1 cellular context compared by ENCODE assay signal in the genomic region with DNA sequence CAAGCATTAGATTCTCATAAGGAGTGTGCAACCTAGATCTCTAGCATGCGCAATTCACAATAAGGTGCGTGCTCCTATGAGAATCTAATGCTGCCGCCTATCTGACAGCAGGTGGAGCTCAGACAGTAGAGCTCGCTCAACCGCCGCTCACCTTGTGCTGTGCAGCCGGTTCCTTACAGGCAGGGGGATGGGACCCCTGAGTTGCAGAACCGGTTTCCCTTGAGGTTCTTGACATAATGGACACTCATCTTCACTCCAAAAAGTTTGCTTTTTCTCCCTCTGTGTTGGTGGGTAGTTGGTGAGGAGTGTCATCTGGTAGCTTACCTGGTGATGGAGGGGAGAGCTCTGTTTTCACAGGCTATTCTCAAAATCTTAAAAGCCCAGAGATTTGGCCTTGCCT.
TF ChIP-seq lines count a peak whose summit lies in the region.

No MANE protein-coding gene starts in this region.

TF ChIP-seq in GM23338, 12 proteins besides CTCF, POLR2A, EP300 and RAD21 (continued from another document):
- TF ChIP-seq, protein P1, sequence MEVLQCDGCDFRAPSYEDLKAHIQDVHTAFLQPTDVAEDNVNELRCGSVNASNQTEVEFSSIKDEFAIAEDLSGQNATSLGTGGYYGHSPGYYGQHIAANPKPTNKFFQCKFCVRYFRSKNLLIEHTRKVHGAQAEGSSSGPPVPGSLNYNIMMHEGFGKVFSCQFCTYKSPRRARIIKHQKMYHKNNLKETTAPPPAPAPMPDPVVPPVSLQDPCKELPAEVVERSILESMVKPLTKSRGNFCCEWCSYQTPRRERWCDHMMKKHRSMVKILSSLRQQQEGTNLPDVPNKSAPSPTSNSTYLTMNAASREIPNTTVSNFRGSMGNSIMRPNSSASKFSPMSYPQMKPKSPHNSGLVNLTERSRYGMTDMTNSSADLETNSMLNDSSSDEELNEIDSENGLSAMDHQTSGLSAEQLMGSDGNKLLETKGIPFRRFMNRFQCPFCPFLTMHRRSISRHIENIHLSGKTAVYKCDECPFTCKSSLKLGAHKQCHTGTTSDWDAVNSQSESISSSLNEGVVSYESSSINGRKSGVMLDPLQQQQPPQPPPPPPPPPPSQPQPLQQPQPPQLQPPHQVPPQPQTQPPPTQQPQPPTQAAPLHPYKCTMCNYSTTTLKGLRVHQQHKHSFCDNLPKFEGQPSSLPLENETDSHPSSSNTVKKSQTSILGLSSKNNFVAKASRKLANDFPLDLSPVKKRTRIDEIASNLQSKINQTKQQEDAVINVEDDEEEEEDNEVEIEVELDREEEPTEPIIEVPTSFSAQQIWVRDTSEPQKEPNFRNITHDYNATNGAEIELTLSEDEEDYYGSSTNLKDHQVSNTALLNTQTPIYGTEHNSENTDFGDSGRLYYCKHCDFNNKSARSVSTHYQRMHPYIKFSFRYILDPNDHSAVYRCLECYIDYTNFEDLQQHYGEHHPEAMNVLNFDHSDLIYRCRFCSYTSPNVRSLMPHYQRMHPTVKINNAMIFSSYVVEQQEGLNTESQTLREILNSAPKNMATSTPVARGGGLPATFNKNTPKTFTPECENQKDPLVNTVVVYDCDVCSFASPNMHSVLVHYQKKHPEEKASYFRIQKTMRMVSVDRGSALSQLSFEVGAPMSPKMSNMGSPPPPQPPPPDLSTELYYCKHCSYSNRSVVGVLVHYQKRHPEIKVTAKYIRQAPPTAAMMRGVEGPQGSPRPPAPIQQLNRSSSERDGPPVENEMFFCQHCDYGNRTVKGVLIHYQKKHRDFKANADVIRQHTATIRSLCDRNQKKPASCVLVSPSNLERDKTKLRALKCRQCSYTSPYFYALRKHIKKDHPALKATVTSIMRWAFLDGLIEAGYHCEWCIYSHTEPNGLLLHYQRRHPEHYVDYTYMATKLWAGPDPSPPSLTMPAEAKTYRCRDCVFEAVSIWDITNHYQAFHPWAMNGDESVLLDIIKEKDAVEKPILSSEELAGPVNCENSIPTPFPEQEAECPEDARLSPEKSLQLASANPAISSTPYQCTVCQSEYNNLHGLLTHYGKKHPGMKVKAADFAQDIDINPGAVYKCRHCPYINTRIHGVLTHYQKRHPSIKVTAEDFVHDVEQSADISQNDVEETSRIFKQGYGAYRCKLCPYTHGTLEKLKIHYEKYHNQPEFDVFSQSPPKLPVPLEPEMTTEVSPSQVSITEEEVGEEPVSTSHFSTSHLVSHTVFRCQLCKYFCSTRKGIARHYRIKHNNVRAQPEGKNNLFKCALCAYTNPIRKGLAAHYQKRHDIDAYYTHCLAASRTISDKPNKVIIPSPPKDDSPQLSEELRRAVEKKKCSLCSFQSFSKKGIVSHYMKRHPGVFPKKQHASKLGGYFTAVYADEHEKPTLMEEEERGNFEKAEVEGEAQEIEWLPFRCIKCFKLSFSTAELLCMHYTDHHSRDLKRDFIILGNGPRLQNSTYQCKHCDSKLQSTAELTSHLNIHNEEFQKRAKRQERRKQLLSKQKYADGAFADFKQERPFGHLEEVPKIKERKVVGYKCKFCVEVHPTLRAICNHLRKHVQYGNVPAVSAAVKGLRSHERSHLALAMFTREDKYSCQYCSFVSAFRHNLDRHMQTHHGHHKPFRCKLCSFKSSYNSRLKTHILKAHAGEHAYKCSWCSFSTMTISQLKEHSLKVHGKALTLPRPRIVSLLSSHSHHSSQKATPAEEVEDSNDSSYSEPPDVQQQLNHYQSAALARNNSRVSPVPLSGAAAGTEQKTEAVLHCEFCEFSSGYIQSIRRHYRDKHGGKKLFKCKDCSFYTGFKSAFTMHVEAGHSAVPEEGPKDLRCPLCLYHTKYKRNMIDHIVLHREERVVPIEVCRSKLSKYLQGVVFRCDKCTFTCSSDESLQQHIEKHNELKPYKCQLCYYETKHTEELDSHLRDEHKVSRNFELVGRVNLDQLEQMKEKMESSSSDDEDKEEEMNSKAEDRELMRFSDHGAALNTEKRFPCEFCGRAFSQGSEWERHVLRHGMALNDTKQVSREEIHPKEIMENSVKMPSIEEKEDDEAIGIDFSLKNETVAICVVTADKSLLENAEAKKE (CRISPR knock-in tag; IDR thresholded peaks at IDR 0.05), result peak; percentile 61; the same call in 1 of the 2 replicates
- TF ChIP-seq EZH2 (IDR thresholded peaks at IDR 0.05; ENCODE audit: low read depth, unreplicated experiment) (no peak), CREB1 (CRISPR knock-in tag; IDR thresholded peaks at IDR 0.05; ENCODE audit: low read depth) (no peak), STAT1 (IDR thresholded peaks at IDR 0.05; ENCODE audit: unreplicated experiment) (no peak), ZNF114 (CRISPR knock-in tag; IDR thresholded peaks at IDR 0.05) (no peak), NANOG (IDR thresholded peaks at IDR 0.05; ENCODE audit: borderline replicate concordance) (no peak), ETS1 (IDR thresholded peaks at IDR 0.05) (no peak)
- TF ChIP-seq, protein P2, sequence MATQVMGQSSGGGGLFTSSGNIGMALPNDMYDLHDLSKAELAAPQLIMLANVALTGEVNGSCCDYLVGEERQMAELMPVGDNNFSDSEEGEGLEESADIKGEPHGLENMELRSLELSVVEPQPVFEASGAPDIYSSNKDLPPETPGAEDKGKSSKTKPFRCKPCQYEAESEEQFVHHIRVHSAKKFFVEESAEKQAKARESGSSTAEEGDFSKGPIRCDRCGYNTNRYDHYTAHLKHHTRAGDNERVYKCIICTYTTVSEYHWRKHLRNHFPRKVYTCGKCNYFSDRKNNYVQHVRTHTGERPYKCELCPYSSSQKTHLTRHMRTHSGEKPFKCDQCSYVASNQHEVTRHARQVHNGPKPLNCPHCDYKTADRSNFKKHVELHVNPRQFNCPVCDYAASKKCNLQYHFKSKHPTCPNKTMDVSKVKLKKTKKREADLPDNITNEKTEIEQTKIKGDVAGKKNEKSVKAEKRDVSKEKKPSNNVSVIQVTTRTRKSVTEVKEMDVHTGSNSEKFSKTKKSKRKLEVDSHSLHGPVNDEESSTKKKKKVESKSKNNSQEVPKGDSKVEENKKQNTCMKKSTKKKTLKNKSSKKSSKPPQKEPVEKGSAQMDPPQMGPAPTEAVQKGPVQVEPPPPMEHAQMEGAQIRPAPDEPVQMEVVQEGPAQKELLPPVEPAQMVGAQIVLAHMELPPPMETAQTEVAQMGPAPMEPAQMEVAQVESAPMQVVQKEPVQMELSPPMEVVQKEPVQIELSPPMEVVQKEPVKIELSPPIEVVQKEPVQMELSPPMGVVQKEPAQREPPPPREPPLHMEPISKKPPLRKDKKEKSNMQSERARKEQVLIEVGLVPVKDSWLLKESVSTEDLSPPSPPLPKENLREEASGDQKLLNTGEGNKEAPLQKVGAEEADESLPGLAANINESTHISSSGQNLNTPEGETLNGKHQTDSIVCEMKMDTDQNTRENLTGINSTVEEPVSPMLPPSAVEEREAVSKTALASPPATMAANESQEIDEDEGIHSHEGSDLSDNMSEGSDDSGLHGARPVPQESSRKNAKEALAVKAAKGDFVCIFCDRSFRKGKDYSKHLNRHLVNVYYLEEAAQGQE (IDR thresholded peaks at IDR 0.05; ENCODE audit: unreplicated experiment), result no peak
